ENCODE assay signal across 8 cellular contexts in genomic region chr2:136327162-136327852, GRCh38.
DNase-seq lines count a peak whose midpoint lies in the region; ATAC-seq and TF ChIP-seq lines count a peak whose summit lies in the region.

No MANE protein-coding gene starts in this region.

- peaks cover 12% of the 10 kb centered on the region for H3K9me3 Mint-ChIP-seq in activated CD4-positive, alpha-beta T cell treated with anti-CD3 and anti-CD28 coated beads, Interleukin-2, amount 10 ng/mL, durations not matched to agents 24 days and 14 days

- peak overlapping the region; percentile 92 for H3K27ac Mint-ChIP-seq in activated CD4-positive, alpha-beta T cell treated with anti-CD3 and anti-CD28 coated beads, Interleukin-2, amount 10 ng/mL, durations not matched to agents 24 days and 14 days

- intact Hi-C loops in activated CD4-positive, alpha-beta T cell treated with anti-CD3 and anti-CD28 coated beads, Interleukin-2, amount 10 ng/mL, durations not matched to agents 24 days and 14 days (cut with micrococcal nuclease) = loop anchor here (1.0 to 5.0 kb wide), 14 partner anchors 16 to 1275 kb away; partner anchors contain the start of genes DARS1, MCM6 and RAB3GAP1

- H3K9me3 ChIP-seq in BLaER1 treated with 17β-estradiol and CSF1 and Interleukin-3, amounts not matched to agents 10 nM and 100 nM (replicated peaks in 1 of 11) = peaks cover 0 to 15% (median 0%) of the 10 kb centered on the region in 11 experiments; a peak in 4 of 22 replicates

- H3K4me3 Mint-ChIP-seq in activated CD4-positive, alpha-beta T cell treated with anti-CD3 and anti-CD28 coated beads, Interleukin-2, amount 10 ng/mL, durations not matched to agents 24 days and 14 days = peak overlapping the region; percentile 74

- H3K4me1 ChIP-seq in BLaER1 treated with 17β-estradiol and CSF1 and Interleukin-3, amounts not matched to agents 10 nM and 100 nM = peaks cover 44 to 57% (median 49%) of the 10 kb centered on the region in 10 experiments

- peak overlapping the region; percentile 26 to 67 (median 51); a peak in 21 of 22 replicates for H3K4me2 ChIP-seq in BLaER1 treated with 17β-estradiol and CSF1 and Interleukin-3, amounts not matched to agents 10 nM and 100 nM

- DNase-seq in activated CD4-positive, alpha-beta T cell treated with anti-CD3 and anti-CD28 coated beads, Interleukin-2, amount 10 ng/mL, durations not matched to agents 24 days and 14 days = peak; percentile 91
- DNase-seq in epithelial cell of esophagus (ENCODE audit: low read depth) = peak; percentile 30
- peak; percentile 49 for DNase-seq in stimulated activated CD4-positive, alpha-beta T cell treated with anti-CD3 and anti-CD28 coated beads, Interleukin-4, amount 100 ng/mL, for 1 hour
- no peak for DNase-seq in HPDE6-E6E7 (ENCODE audit: extremely low spot score)

- ATAC-seq in GM19395 (IDR thresholded peaks at IDR 0.05; ENCODE audit: unreplicated experiment) (peak; percentile 88), HG03520 (IDR thresholded peaks at IDR 0.05; ENCODE audit: unreplicated experiment) (peak; percentile 91), GM21528 (IDR thresholded peaks at IDR 0.05; ENCODE audit: low FRiP score, unreplicated experiment) (no peak)

- no peaks in the 10 kb centered on the region for H3K27me3 ChIP-seq in BLaER1 treated with 17β-estradiol and CSF1 and Interleukin-3, amounts not matched to agents 10 nM and 100 nM

- H3K36me3 Mint-ChIP-seq in activated CD4-positive, alpha-beta T cell treated with anti-CD3 and anti-CD28 coated beads, Interleukin-2, amount 10 ng/mL, durations not matched to agents 24 days and 14 days (ENCODE audit: low read depth) = peaks cover 7% of the 10 kb centered on the region

- H4K20me1 ChIP-seq in BLaER1 treated with 17β-estradiol and CSF1 and Interleukin-3, amounts not matched to agents 10 nM and 100 nM = no peaks in the 10 kb centered on the region

- no peak overlapping the region for H3K4me3 ChIP-seq in BLaER1 treated with 17β-estradiol and CSF1 and Interleukin-3, amounts not matched to agents 10 nM and 100 nM
- H3K4me3 ChIP-seq in epithelial cell of esophagus (ENCODE audit: low read length) = no peak overlapping the region

- H3K27ac ChIP-seq in BLaER1 treated with 17β-estradiol and CSF1 and Interleukin-3, amounts not matched to agents 10 nM and 100 nM = peak overlapping the region in 8 of 11 experiments; percentile 16 to 52 (median 38); a peak in 11 of 22 replicates

- H3K4me1 Mint-ChIP-seq in activated CD4-positive, alpha-beta T cell treated with anti-CD3 and anti-CD28 coated beads, Interleukin-2, amount 10 ng/mL, durations not matched to agents 24 days and 14 days = peaks cover 49% of the 10 kb centered on the region

- H3K36me3 ChIP-seq in BLaER1 treated with 17β-estradiol and CSF1 and Interleukin-3, amounts not matched to agents 10 nM and 100 nM = no peaks in the 10 kb centered on the region

- H3K27me3 Mint-ChIP-seq in activated CD4-positive, alpha-beta T cell treated with anti-CD3 and anti-CD28 coated beads, Interleukin-2, amount 10 ng/mL, durations not matched to agents 24 days and 14 days = no peaks in the 10 kb centered on the region

- TF ChIP-seq CTCF in epithelial cell of esophagus (IDR thresholded peaks at IDR 0.05; ENCODE audit: insufficient read depth, low read depth, low read length, missing control alignments) = no peak

- peak overlapping the region in 5 of 11 experiments; percentile 3 to 37 (median 23); a peak in 2 of 22 replicates for H3K9ac ChIP-seq in BLaER1 treated with 17β-estradiol and CSF1 and Interleukin-3, amounts not matched to agents 10 nM and 100 nM
